In the genomic region with DNA sequence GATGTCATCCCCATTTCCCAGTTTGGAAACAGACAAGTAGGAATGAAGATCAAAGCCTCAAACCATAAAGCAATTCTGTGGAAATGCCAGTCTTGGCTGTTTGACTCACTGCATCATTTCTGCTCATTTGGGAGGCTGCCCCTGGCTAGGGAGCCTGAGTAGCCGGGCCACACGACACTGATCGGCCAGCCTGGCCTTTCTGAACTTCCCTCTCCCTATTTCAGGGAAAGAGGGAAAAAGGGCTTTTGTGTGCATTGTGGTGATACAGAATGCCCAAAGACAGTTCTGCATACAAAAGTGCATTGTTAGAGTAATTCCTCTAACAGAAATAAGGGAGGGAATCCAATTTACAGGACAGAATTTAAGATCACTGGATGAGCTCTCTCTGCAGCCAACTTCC, we compare ENCODE assay signal across 15 cellular contexts. TPM values are rescaled to one million over a fixed set of nuclear protein-coding genes. Genes with fewer than 3 reads are reported as not detected.
DNase-seq lines count a peak whose midpoint lies in the region; ATAC-seq, FAIRE-seq and TF ChIP-seq lines count a peak whose summit lies in the region.
"Had no signal": no experiment of that assay in that cellular context is flagged by ENCODE, and none has a peak within 500 bp of the region (broad histone marks: within the 10 kb centered on the region; RNA-seq: fewer than 3 reads in every experiment).

No MANE protein-coding gene starts in this region.

- peaks cover 31% of the 10 kb centered on the region for H3K27me3 Mint-ChIP-seq in neural crest cell (ENCODE audit: low read depth)

- H3K36me3 ChIP-seq in small intestine (ENCODE audit: control insufficient read depth in 2 of 2, insufficient read depth in 2 of 2, low read length in 2 of 2) = no peaks in the 10 kb centered on the region
- H3K36me3 ChIP-seq: Peyer's patch had no signal

- 88 to 92% (median 88%) methylated on average over 3 of the region's 3 CpGs for WGBS in small intestine, 3 donors

- no peaks in the 10 kb centered on the region for H3K36me3 Mint-ChIP-seq in neural crest cell (ENCODE audit: low read depth)

- H3K9me3 ChIP-seq in small intestine (ENCODE audit: control insufficient read depth, low read depth) = no peaks in the 10 kb centered on the region
- H3K9me3 ChIP-seq: Peyer's patch had no signal

- ATAC-seq in HG03565 (IDR thresholded peaks at IDR 0.05; ENCODE audit: unreplicated experiment) = no peak
- ATAC-seq: K562 had no signal

- H3K4me3 Mint-ChIP-seq in neural crest cell = peak overlapping the region; percentile 54

- peaks cover 41% of the 10 kb centered on the region for H3K4me1 Mint-ChIP-seq in neural crest cell

- H3K27ac ChIP-seq in angular gyrus (ENCODE audit: low read depth, low read length) (peak overlapping the region; percentile 50), temporal lobe (ENCODE audit: low read depth, low read length) (peak overlapping the region; percentile 77), small intestine (ENCODE audit: low read depth in 1 of 2, low read length in 1 of 2) (no peak overlapping the region)
- H3K27ac ChIP-seq: C4-2B, HL-60, Peyer's patch had no signal

- H3K4me3 ChIP-seq in small intestine (ENCODE audit: low read depth in 1 of 2, low read length in 2 of 2) = no peak overlapping the region
- H3K4me3 ChIP-seq: K562, Peyer's patch had no signal

- no peaks in the 10 kb centered on the region for H3K27me3 ChIP-seq in small intestine (ENCODE audit: control insufficient read depth in 2 of 2, insufficient read depth in 2 of 2, low read length in 2 of 2)
- H3K27me3 ChIP-seq: Peyer's patch had no signal

- FAIRE-seq in small intestine (lab: Jason Lieb, UNC) = no peak
- FAIRE-seq: K562 had no signal

- H3K9me3 Mint-ChIP-seq in neural crest cell = no peaks in the 10 kb centered on the region

- peak; percentile 91 for DNase-seq in globus pallidus (ENCODE audit: low spot score)
- no peak for DNase-seq in neural crest cell (ENCODE audit: low read depth, low spot score)
- no peak for DNase-seq in small intestine
- no peak for DNase-seq in iPS-NIHi7 (ENCODE audit: extremely low spot score)
- DNase-seq: NCI-H1436 treated with DMSO at 0.1 percent for 48 hours, NCI-H2081, NCI-H510A treated with DMSO at 0.1 percent for 48 hours, Peyer's patch, SHP77 had no signal

- no peaks in the 10 kb centered on the region for H3K4me1 ChIP-seq in small intestine (ENCODE audit: control insufficient read depth in 2 of 2, insufficient read depth in 1 of 2, low read depth in 1 of 2, low read length in 1 of 2)
- H3K4me1 ChIP-seq: Peyer's patch had no signal

- TF ChIP-seq CTCF in neural crest cell (conservative IDR thresholded peaks at IDR 0.05) = no peak

- H3K27ac Mint-ChIP-seq in neural crest cell (ENCODE audit: unreplicated experiment) = peak overlapping the region; percentile 21

RNA-seq across cellular contexts. Expression of a gene that starts 41.7 kb away (rescaled TPM):
- total RNA-seq in neural crest cell = not detected in 2 replicates
- total RNA-seq in temporal lobe = not detected
- polyA plus RNA-seq in small intestine = not detected
- total RNA-seq: K562, Peyer's patch had no signal
- polyA plus RNA-seq: K562 had no signal

Comparison
In these comparisons a context has a peak if more than half of its experiments do, and no peak if none do; other contexts are left out.
1. H3K27ac ChIP-seq: peak in angular gyrus (single experiment) and temporal lobe (single experiment); none in small intestine (0 of 2).